16 cellular contexts compared by ENCODE assay signal in genomic region chr2:150255528-150255927, GRCh38.
DNase-seq lines count a peak whose midpoint lies in the region; ATAC-seq, FAIRE-seq and TF ChIP-seq lines count a peak whose summit lies in the region.
"Had no signal": no experiment of that assay in that cellular context is flagged by ENCODE, and none has a peak within 500 bp of the region (broad histone marks: within the 10 kb centered on the region; RNA-seq: fewer than 3 reads in every experiment).

No MANE protein-coding gene starts in this region.

- TF ChIP-seq POLR2A in H54 (IDR thresholded peaks at IDR 0.05; ENCODE audit: low read depth, low read length): no peak

- POLR2A ChIA-PET in RWPE1 (lab: Yijun Ruan, JAX; ENCODE audit: low non-redundant PET): no interaction called here

- H3K4me3 ChIP-seq in osteoblast (ENCODE audit: insufficient read depth, low read length): no peak overlapping the region
- H3K4me3 ChIP-seq: SK-N-MC, thyroid gland had no signal

- H3K4me1 ChIP-seq in osteoblast (ENCODE audit: insufficient read depth, low read length): peaks cover 11% of the 10 kb centered on the region
- H3K4me1 ChIP-seq: thyroid gland had no signal

- H3K27me3 ChIP-seq in osteoblast (ENCODE audit: insufficient read depth, low read length): no peaks in the 10 kb centered on the region
- H3K27me3 ChIP-seq: thyroid gland had no signal

- peak; percentile 55 for FAIRE-seq in H54 (lab: Jason Lieb, UNC)
- FAIRE-seq: TTC549 had no signal

- H3K4me1 Mint-ChIP-seq in stimulated activated naive CD8-positive, alpha-beta T cell treated with anti-CD3 and anti-CD28 coated beads, Interleukin-15, amount 100 ng/mL, for 72 hours: no peaks in the 10 kb centered on the region

- DNase-seq in H54 (ENCODE audit: insufficient read length, low spot score) (no peak), RWPE1 (ENCODE audit: low spot score) (peak; percentile 12), fibroblast of gingiva (ENCODE audit: low read depth) (peak; percentile 80), osteoblast (ENCODE audit: insufficient read length, low spot score, missing footprints) (peak; percentile 73)
- DNase-seq in stimulated activated naive CD8-positive, alpha-beta T cell treated with anti-CD3 and anti-CD28 coated beads, Interleukin-15, amount 100 ng/mL, for 72 hours: no peak
- DNase-seq: activated CD4-positive, alpha-beta T cell treated with anti-CD3 and anti-CD28 coated beads, Interleukin-2, amount 50 U/mL, for 48 hours; activated T-cell treated with anti-CD3 and anti-CD28 coated beads, Interleukin-2, amount 50 U/mL, for 72 hours; effector memory CD8-positive, alpha-beta T cell; GF-D8; NCI-H2227 treated with DMSO at 0.1 percent for 48 hours; thyroid gland had no signal

- H2AFZ ChIP-seq in osteoblast (ENCODE audit: low read length): no peak overlapping the region

- H3K27ac ChIP-seq in RWPE1 (no peak overlapping the region), osteoblast (ENCODE audit: low read depth, low read length) (no peak overlapping the region)
- H3K27ac ChIP-seq: SK-N-MC, thyroid gland had no signal

- H3K27me3 Mint-ChIP-seq in stimulated activated naive CD8-positive, alpha-beta T cell treated with anti-CD3 and anti-CD28 coated beads, Interleukin-15, amount 100 ng/mL, for 72 hours: no peaks in the 10 kb centered on the region
- H3K27me3 Mint-ChIP-seq: effector memory CD8-positive, alpha-beta T cell had no signal

- no peaks in the 10 kb centered on the region for H4K20me1 ChIP-seq in osteoblast (ENCODE audit: insufficient read depth, low read length)

- no peaks in the 10 kb centered on the region for H3K36me3 ChIP-seq in osteoblast (ENCODE audit: insufficient read depth, low read length)
- H3K36me3 ChIP-seq: thyroid gland had no signal

- H3K9me3 Mint-ChIP-seq in stimulated activated naive CD8-positive, alpha-beta T cell treated with anti-CD3 and anti-CD28 coated beads, Interleukin-15, amount 100 ng/mL, for 72 hours: no peaks in the 10 kb centered on the region

- TF ChIP-seq CTCF in RWPE1 (conservative IDR thresholded peaks at IDR 0.05; ENCODE audit: low read depth) (no peak), osteoblast (IDR thresholded peaks at IDR 0.05; ENCODE audit: extremely low read depth, low read depth, low read length) (no peak)

- H3K79me2 ChIP-seq in osteoblast (ENCODE audit: insufficient read depth, low read length): no peaks in the 10 kb centered on the region

- CTCF ChIA-PET in RWPE1 (lab: Yijun Ruan, JAX): no interaction called here

- no peak overlapping the region for H3K4me3 Mint-ChIP-seq in stimulated activated naive CD8-positive, alpha-beta T cell treated with anti-CD3 and anti-CD28 coated beads, Interleukin-15, amount 100 ng/mL, for 72 hours
- H3K4me3 Mint-ChIP-seq: activated T-cell treated with anti-CD3 and anti-CD28 coated beads, Interleukin-2, amount 50 U/mL, for 72 hours; effector memory CD8-positive, alpha-beta T cell had no signal

- no peaks in the 10 kb centered on the region for H3K9me3 ChIP-seq in osteoblast (ENCODE audit: low read depth, low read length)
- H3K9me3 ChIP-seq: thyroid gland had no signal

- H3K4me2 ChIP-seq in osteoblast (ENCODE audit: insufficient read depth, low read length): peak overlapping the region; percentile 17

- no peak overlapping the region for H3K27ac Mint-ChIP-seq in stimulated activated naive CD8-positive, alpha-beta T cell treated with anti-CD3 and anti-CD28 coated beads, Interleukin-15, amount 100 ng/mL, for 72 hours
- H3K27ac Mint-ChIP-seq: activated T-cell treated with anti-CD3 and anti-CD28 coated beads, Interleukin-2, amount 50 U/mL, for 72 hours; effector memory CD8-positive, alpha-beta T cell; progenitor cell of endocrine pancreas had no signal

- ATAC-seq in stimulated activated naive CD8-positive, alpha-beta T cell treated with anti-CD3 and anti-CD28 coated beads, Interleukin-15, amount 100 ng/mL, for 72 hours: no peak
- ATAC-seq in GM18858 (IDR thresholded peaks at IDR 0.05; ENCODE audit: unreplicated experiment) (no peak), HG03521 (IDR thresholded peaks at IDR 0.05; ENCODE audit: unreplicated experiment) (no peak)
- ATAC-seq: activated T-cell treated with anti-CD3 and anti-CD28 coated beads, Interleukin-2, amount 50 U/mL, for 72 hours; effector memory CD8-positive, alpha-beta T cell had no signal

Comparison
In these comparisons a context has a peak if more than half of its experiments do, and no peak if none do; other contexts are left out.
1. DNase-seq: peak in RWPE1 (single experiment), fibroblast of gingiva (single experiment) and osteoblast (single experiment); none in H54 (single experiment) and stimulated activated naive CD8-positive, alpha-beta T cell treated with anti-CD3 and anti-CD28 coated beads, Interleukin-15, amount 100 ng/mL, for 72 hours (0 of 2).